ENCODE assay signal across 8 cellular contexts in genomic region chr14:89899917-89900680, GRCh38. TPM values are rescaled to one million over a fixed set of nuclear protein-coding genes. Genes with fewer than 3 reads are reported as not detected.
A peak's percentile ranks its signal among the peaks of the same experiment; 100 is the strongest.
DNase-seq lines count a peak whose midpoint lies in the region; ATAC-seq, FAIRE-seq and TF ChIP-seq lines count a peak whose summit lies in the region.

No MANE protein-coding gene starts in this region.

- H3K9me3 ChIP-seq in WERI-Rb-1 (ENCODE audit: severe bottlenecking), result no peaks in the 10 kb centered on the region
- no peaks in the 10 kb centered on the region for H3K9me3 ChIP-seq in keratinocyte (ENCODE audit: control insufficient read depth, low read depth, low read length)

- dilution Hi-C loops in keratinocyte (cut with MboI; ENCODE audit: extremely low pct_ligation_motif_present, low sequenced_read_pairs), result no loop called here

- no peaks in the 10 kb centered on the region for H3K9me1 ChIP-seq in keratinocyte (ENCODE audit: control insufficient read depth, extremely low read depth, insufficient read depth, low read length)

- peak; percentile 35; the same call in 1 of the 2 replicates for TF ChIP-seq CTCF in WERI-Rb-1 (IDR thresholded peaks at IDR 0.05; ENCODE audit: low read depth, low read length)
- TF ChIP-seq CTCF in keratinocyte (optimal IDR thresholded peaks at IDR 0.05 in 1 of 3, IDR thresholded peaks at IDR 0.05 in 1 of 3, conservative IDR thresholded peaks at IDR 0.05 in 1 of 3; ENCODE audit: extremely low read depth in 1 of 3, insufficient read depth in 2 of 3, low read length in 3 of 3), result peak; percentile 36 to 42 (median 38)

- no peak for FAIRE-seq in keratinocyte (lab: Jason Lieb, UNC)

- no peak overlapping the region for H3K4me3 ChIP-seq in WERI-Rb-1 (ENCODE audit: low read depth, low read length)
- no peak overlapping the region for H3K4me3 ChIP-seq in keratinocyte (ENCODE audit: control insufficient read depth in 2 of 3, extremely low read depth in 1 of 3, insufficient read depth in 2 of 3, low read depth in 1 of 3, low read length in 3 of 3)

- no peaks in the 10 kb centered on the region for H4K20me1 ChIP-seq in keratinocyte (ENCODE audit: control insufficient read depth, extremely low read depth, insufficient read depth, low read length)

- H3K4me1 ChIP-seq in keratinocyte (ENCODE audit: control insufficient read depth, extremely low read depth, insufficient read depth, low read length), result no peaks in the 10 kb centered on the region

- no peaks in the 10 kb centered on the region for H3K27me3 ChIP-seq in WERI-Rb-1 (ENCODE audit: insufficient read depth, low read depth, severe bottlenecking)
- no peaks in the 10 kb centered on the region for H3K27me3 ChIP-seq in keratinocyte (ENCODE audit: control insufficient read depth, extremely low read depth, insufficient read depth, low read length)

- H3K4me2 ChIP-seq in keratinocyte (ENCODE audit: control insufficient read depth, extremely low read depth, insufficient read depth, low read depth, low read length), result no peak overlapping the region

- H3K79me2 ChIP-seq in keratinocyte (ENCODE audit: control insufficient read depth, insufficient read depth, low read length), result no peaks in the 10 kb centered on the region

- peak; percentile 45 for ATAC-seq in HG03432 (IDR thresholded peaks at IDR 0.05; ENCODE audit: unreplicated experiment)

- no peak overlapping the region for H3K27ac ChIP-seq in WERI-Rb-1
- no peak overlapping the region for H3K27ac ChIP-seq in keratinocyte (ENCODE audit: control insufficient read depth, insufficient read depth, low read length)

- no peak overlapping the region for H3K9ac ChIP-seq in keratinocyte (ENCODE audit: control insufficient read depth, extremely low read depth, insufficient read depth, low read length)

- no peak overlapping the region for H2AFZ ChIP-seq in keratinocyte (ENCODE audit: control insufficient read depth, low read length)

- DNase-seq in DMS 273 (lab: John Stamatoyannopoulos, UW; ENCODE audit: unreplicated experiment), result peak; percentile 48
- no peak for DNase-seq in DMS 273 treated with DMSO at 0.1 percent for 48 hours (lab: John Stamatoyannopoulos, UW)
- peak; percentile 18 for DNase-seq in WERI-Rb-1
- no peak for DNase-seq in keratinocyte (ENCODE audit: low read depth, low spot score)
- no peak for DNase-seq in SHP77 (lab: John Stamatoyannopoulos, UW)
- DNase-seq in cerebellum (ENCODE audit: low spot score), result no peak
- no peak for DNase-seq in COLO829 (ENCODE audit: low spot score)

- H3K36me3 ChIP-seq in WERI-Rb-1, result no peaks in the 10 kb centered on the region
- no peaks in the 10 kb centered on the region for H3K36me3 ChIP-seq in keratinocyte (ENCODE audit: control insufficient read depth in 2 of 2, extremely low read depth in 1 of 2, insufficient read depth in 2 of 2, low read length in 2 of 2)

RNA-seq across cellular contexts. Expression of gene EFCAB11, which starts 54.4 kb away (rescaled TPM):
- polyA plus RNA-seq in keratinocyte, result 7.0 to 12.9 TPM (median 7.7 TPM) in 3 replicates
- polyA plus RNA-seq in keratinocyte (2011; ENCODE audit: low read depth), result 7.9 TPM
- 7.7 and 8.1 TPM in 2 replicates for polyA plus RNA-seq in keratinocyte (2011; cell fraction: cytosol; rRNA removed)
- 4.5 and 5.0 TPM in 2 replicates for polyA plus RNA-seq in keratinocyte (2011; cell fraction: nucleus; rRNA removed)
- polyA plus RNA-seq in keratinocyte (2012; ENCODE audit: low replicate concordance), result 4.2 and 12.3 TPM in 2 replicates
- polyA minus RNA-seq in keratinocyte, result 1.3 to 4.1 TPM (median 1.8 TPM) in 3 replicates
- not detected for polyA minus RNA-seq in keratinocyte (2011; cell fraction: cytosol; rRNA and poly(A)+ RNA removed)
- polyA minus RNA-seq in keratinocyte (2011; cell fraction: nucleus; rRNA and poly(A)+ RNA removed), result 2.5 and 6.7 TPM in 2 replicates
- 10.0 TPM for total RNA-seq in cerebellum

RNA-seq across cellular contexts. Expression of gene TDP1, which starts 55.6 kb away (rescaled TPM):
- 18.9 to 27.1 TPM (median 24.9 TPM) in 3 replicates for polyA plus RNA-seq in keratinocyte
- polyA plus RNA-seq in keratinocyte (2011; ENCODE audit: low read depth), result 6.1 TPM
- 15.7 and 20.7 TPM in 2 replicates for polyA plus RNA-seq in keratinocyte (2011; cell fraction: cytosol; rRNA removed)
- polyA plus RNA-seq in keratinocyte (2011; cell fraction: nucleus; rRNA removed), result 21.9 and 22.7 TPM in 2 replicates
- polyA plus RNA-seq in keratinocyte (2012; ENCODE audit: low replicate concordance), result 8.5 and 18.0 TPM in 2 replicates
- 14.5 to 26.0 TPM (median 24.5 TPM) in 3 replicates for polyA minus RNA-seq in keratinocyte
- polyA minus RNA-seq in keratinocyte (2011; cell fraction: cytosol; rRNA and poly(A)+ RNA removed), result 25.9 TPM
- polyA minus RNA-seq in keratinocyte (2011; cell fraction: nucleus; rRNA and poly(A)+ RNA removed), result 12.8 and 21.9 TPM in 2 replicates
- total RNA-seq in cerebellum, result 30.3 TPM

Comparison
In these comparisons a context has a peak if more than half of its experiments do, and no peak if none do; other contexts are left out.
1. DNase-seq: peak in DMS 273 (single experiment) and WERI-Rb-1 (single experiment); none in DMS 273 treated with DMSO at 0.1 percent for 48 hours (single experiment), keratinocyte (single experiment), SHP77 (0 of 2), cerebellum (single experiment) and COLO829 (single experiment).